In genomic region chr5:39716532-39716971, GRCh38 we compare ENCODE assay signal across 8 cellular contexts.
DNase-seq lines count a peak whose midpoint lies in the region; ATAC-seq, FAIRE-seq and TF ChIP-seq lines count a peak whose summit lies in the region.

No MANE protein-coding gene starts in this region.

- no peak for ATAC-seq in GM21381 (IDR thresholded peaks at IDR 0.05; ENCODE audit: unreplicated experiment)

- peak; percentile 73 for DNase-seq in EH (ENCODE audit: low read depth)
- peak; percentile 26 for DNase-seq in H54 (ENCODE audit: insufficient read length, low spot score)
- DNase-seq in NCI-H526 (lab: John Stamatoyannopoulos, UW) = peak; percentile 21 to 62
- DNase-seq in activated T-cell treated with anti-CD3 and anti-CD28 coated beads for 1 hour (ENCODE audit: low read depth) = peak; percentile 4
- DNase-seq in glomerular endothelial cell (ENCODE audit: extremely low read depth, low read depth, low spot score) = peak; percentile 27
- peak; percentile 25 to 42 for DNase-seq in stimulated activated CD4-positive, alpha-beta T cell treated with anti-CD3 and anti-CD28 coated beads, Interleukin-2, amount 100 ng/mL, for 24 hours
- DNase-seq in NCI-H1105 (lab: John Stamatoyannopoulos, UW) = no peak

- FAIRE-seq in H54 (lab: Jason Lieb, UNC) = peak; percentile 99

- no peak for TF ChIP-seq POLR2A in H54 (IDR thresholded peaks at IDR 0.05; ENCODE audit: low read depth, low read length)
